16 cellular contexts compared by ENCODE assay signal in the genomic region with DNA sequence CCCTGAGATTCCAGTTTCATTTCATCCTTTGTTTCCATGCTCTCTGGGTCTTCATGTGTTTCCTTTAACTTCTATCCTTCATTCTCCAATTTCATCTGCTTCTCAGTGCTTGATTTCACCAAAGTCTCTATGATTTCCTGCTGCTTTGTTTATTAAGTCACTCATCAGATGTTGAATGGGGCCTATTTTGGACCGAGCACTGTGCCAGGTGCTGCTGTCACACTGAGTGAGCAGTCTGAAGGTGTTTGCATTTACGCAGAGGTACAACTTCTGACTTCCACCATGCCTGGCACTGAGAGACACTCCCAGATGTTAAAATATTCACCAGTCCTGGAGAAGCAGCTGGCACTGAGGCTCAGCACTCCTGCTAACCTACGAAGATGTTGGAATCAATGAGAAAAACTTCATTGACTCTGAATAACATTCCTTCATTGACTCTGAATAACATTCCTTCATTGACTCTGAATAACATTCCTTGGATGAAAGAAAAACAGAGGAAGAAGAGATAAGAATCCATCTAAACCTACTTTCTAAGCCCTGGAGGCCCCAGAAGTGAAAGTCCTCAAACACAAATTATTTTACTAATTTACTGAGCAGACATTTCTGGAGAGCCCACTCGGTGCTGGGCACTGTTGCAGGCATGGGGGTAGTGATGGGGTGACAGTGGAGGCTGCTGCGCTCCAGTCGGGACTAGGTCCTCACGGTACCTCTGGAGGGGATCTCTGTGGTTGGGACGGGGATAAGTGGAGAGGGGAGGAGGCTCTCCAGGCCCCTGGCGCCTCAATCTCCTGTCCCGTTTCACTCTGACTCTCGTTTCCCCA.
A peak's percentile ranks its signal among the peaks of the same experiment; 100 is the strongest.
DNase-seq lines count a peak whose midpoint lies in the region; TF ChIP-seq lines count a peak whose summit lies in the region.
"Had no signal": no experiment of that assay in that cellular context is flagged by ENCODE, and none has a peak within 500 bp of the region (broad histone marks: within the 10 kb centered on the region; RNA-seq: fewer than 3 reads in every experiment).

No MANE protein-coding gene starts in this region.

- H3K36me3 ChIP-seq in HUES6 (ENCODE audit: control insufficient read depth, insufficient read depth, low read length): no peaks in the 10 kb centered on the region
- no peaks in the 10 kb centered on the region for H3K36me3 ChIP-seq in endodermal cell (ENCODE audit: control insufficient read depth, insufficient read depth, low read length)
- no peaks in the 10 kb centered on the region for H3K36me3 ChIP-seq in tibial artery
- no peaks in the 10 kb centered on the region for H3K36me3 ChIP-seq in trophoblast cell (ENCODE audit: control insufficient read depth in 1 of 2, insufficient read depth in 2 of 2, low read length in 2 of 2)
- H3K36me3 ChIP-seq: BE2C had no signal

- peak overlapping the region; percentile 94 for H3K27ac Mint-ChIP-seq in endodermal cell
- no peak overlapping the region for H3K27ac Mint-ChIP-seq in activated T-cell treated with anti-CD3 and anti-CD28 coated beads, Interleukin-2, amount 50 U/mL, for 24 hours

- H3K27me3 Mint-ChIP-seq in endodermal cell (ENCODE audit: insufficient read depth): no peaks in the 10 kb centered on the region
- H3K27me3 Mint-ChIP-seq in activated T-cell treated with anti-CD3 and anti-CD28 coated beads, Interleukin-2, amount 50 U/mL, for 24 hours: peaks cover 20% of the 10 kb centered on the region

- H3K14ac ChIP-seq in trophoblast cell (ENCODE audit: low read length): no peak overlapping the region

- no peaks in the 10 kb centered on the region for H3K9me3 ChIP-seq in HUES6 (ENCODE audit: control insufficient read depth, insufficient read depth, low read depth, low read length)
- no peaks in the 10 kb centered on the region for H3K9me3 ChIP-seq in endodermal cell (ENCODE audit: control insufficient read depth, low read length)
- no peaks in the 10 kb centered on the region for H3K9me3 ChIP-seq in tibial artery
- H3K9me3 ChIP-seq in trophoblast cell (ENCODE audit: insufficient read depth, low read depth, low read length): peaks cover 2% of the 10 kb centered on the region
- H3K9me3 ChIP-seq: BE2C had no signal

- H3K27ac ChIP-seq in HUES6 (ENCODE audit: low read depth, low read length) (peak overlapping the region; percentile 91), endodermal cell (ENCODE audit: low read depth, low read length) (no peak overlapping the region), tibial artery (peak overlapping the region; percentile 0 to 36), trophoblast cell (ENCODE audit: low read depth, low read length) (no peak overlapping the region)
- H3K27ac ChIP-seq: RWPE1 had no signal

- H4K91ac ChIP-seq in trophoblast cell (ENCODE audit: low read depth, low read length): no peak overlapping the region

- no peak overlapping the region for H2AK5ac ChIP-seq in trophoblast cell (ENCODE audit: low read length)

- no peak overlapping the region for H2BK5ac ChIP-seq in trophoblast cell (ENCODE audit: low read depth, low read length, poor library complexity)

- TF ChIP-seq CTCF in endodermal cell (conservative IDR thresholded peaks at IDR 0.05) (no peak), tibial artery (IDR thresholded peaks at IDR 0.05) (no peak)

- H2BK12ac ChIP-seq in trophoblast cell (ENCODE audit: low read length): no peak overlapping the region

- no peaks in the 10 kb centered on the region for H3K27me3 ChIP-seq in HUES6 (ENCODE audit: control insufficient read depth, insufficient read depth, low read length)
- no peaks in the 10 kb centered on the region for H3K27me3 ChIP-seq in endodermal cell (ENCODE audit: control insufficient read depth, insufficient read depth, low read length, poor library complexity, severe bottlenecking)
- H3K27me3 ChIP-seq in tibial artery: no peaks in the 10 kb centered on the region
- H3K27me3 ChIP-seq in trophoblast cell (ENCODE audit: insufficient read depth, low read length): no peaks in the 10 kb centered on the region
- H3K27me3 ChIP-seq: BE2C had no signal

- no peaks in the 10 kb centered on the region for H3K79me1 ChIP-seq in trophoblast cell (ENCODE audit: low read length)

- peaks cover 2% of the 10 kb centered on the region for H3K9me3 Mint-ChIP-seq in endodermal cell
- H3K9me3 Mint-ChIP-seq in activated T-cell treated with anti-CD3 and anti-CD28 coated beads, Interleukin-2, amount 50 U/mL, for 24 hours: no peaks in the 10 kb centered on the region

- no peaks in the 10 kb centered on the region for H3K36me3 Mint-ChIP-seq in endodermal cell (ENCODE audit: low read depth)
- H3K36me3 Mint-ChIP-seq in activated T-cell treated with anti-CD3 and anti-CD28 coated beads, Interleukin-2, amount 50 U/mL, for 24 hours (ENCODE audit: low read depth): no peaks in the 10 kb centered on the region
- H3K36me3 Mint-ChIP-seq: CD4-positive, alpha-beta memory T cell had no signal

- H3K4me3 ChIP-seq in HUES6 (ENCODE audit: low read depth, low read length): peak overlapping the region; percentile 42
- no peak overlapping the region for H3K4me3 ChIP-seq in endodermal cell (ENCODE audit: low read length)
- H3K4me3 ChIP-seq in tibial artery: no peak overlapping the region
- H3K4me3 ChIP-seq in trophoblast cell (ENCODE audit: low read depth, low read length): no peak overlapping the region

- no peak overlapping the region for H4K12ac ChIP-seq in trophoblast cell (ENCODE audit: low read depth, low read length)

- H3K4me1 Mint-ChIP-seq in endodermal cell: peaks cover 7% of the 10 kb centered on the region
- H3K4me1 Mint-ChIP-seq in activated T-cell treated with anti-CD3 and anti-CD28 coated beads, Interleukin-2, amount 50 U/mL, for 24 hours (ENCODE audit: low read depth): no peaks in the 10 kb centered on the region
- H3K4me1 Mint-ChIP-seq: CD4-positive, alpha-beta memory T cell had no signal

- no peak for TF ChIP-seq POLR2A in erythroblast (IDR thresholded peaks at IDR 0.05; ENCODE audit: low read length)

- peaks cover 30% of the 10 kb centered on the region for H3K4me1 ChIP-seq in HUES6 (ENCODE audit: control insufficient read depth, insufficient read depth, low read length)
- H3K4me1 ChIP-seq in endodermal cell (ENCODE audit: control insufficient read depth, insufficient read depth, low read length): no peaks in the 10 kb centered on the region
- H3K4me1 ChIP-seq in tibial artery: peaks cover 0 to 39% (median 5%) of the 10 kb centered on the region in 4 donors
- no peaks in the 10 kb centered on the region for H3K4me1 ChIP-seq in trophoblast cell (ENCODE audit: control insufficient read depth in 1 of 2, insufficient read depth in 2 of 2, low read length in 2 of 2)
- H3K4me1 ChIP-seq: BE2C had no signal

- no peak overlapping the region for H3K4me2 ChIP-seq in trophoblast cell (ENCODE audit: low read length)

- intact Hi-C loops in tibial artery (cut with DNase I; ENCODE audit: low total_unique reads): loop anchor here (10.0 kb wide), 1 partner anchor 395 kb away; no protein-coding TSS in a partner anchor

- H3K79me2 ChIP-seq in trophoblast cell (ENCODE audit: control insufficient read depth, insufficient read depth, low read length, poor library complexity): no peaks in the 10 kb centered on the region

- H2AFZ ChIP-seq in trophoblast cell (ENCODE audit: insufficient read depth, low read length, poor library complexity): no peak overlapping the region

- DNase-seq in endodermal cell (peak; percentile 76), iPS-NIHi7 (ENCODE audit: extremely low spot score) (peak; percentile 66), tibial artery (no peak), trophoblast cell (no peak), erythroblast (lab: John Stamatoyannopoulos, UW) (no peak)
- DNase-seq in activated T-cell treated with anti-CD3 and anti-CD28 coated beads, Interleukin-2, amount 50 U/mL, for 24 hours: no peak
- DNase-seq: BE2C; CD4-positive, alpha-beta memory T cell; DND-41; GOT3; MV-4-11; NCI-H1436; NCI-H2081; NCI-H526 had no signal

- 61 to 62% methylated on average over 7 to 11 of the region's 11 CpGs for WGBS in endodermal cell (ENCODE audit: insufficient coverage in 1 of 2, insufficient read length in 1 of 2), 2 experiments
- WGBS in trophoblast cell (ENCODE audit: extremely low coverage, insufficient coverage, insufficient read length): no CpG with 5 or more reads among the region's 11 CpGs

- H4K8ac ChIP-seq in trophoblast cell (ENCODE audit: low read depth, low read length): no peak overlapping the region

- no peak overlapping the region for H3K23ac ChIP-seq in trophoblast cell (ENCODE audit: low read length)

- no peak overlapping the region for H3K4ac ChIP-seq in trophoblast cell (ENCODE audit: low read depth, low read length)

- H3K18ac ChIP-seq in trophoblast cell (ENCODE audit: low read length): no peak overlapping the region

- H3K4me3 Mint-ChIP-seq in endodermal cell: no peak overlapping the region
- no peak overlapping the region for H3K4me3 Mint-ChIP-seq in activated T-cell treated with anti-CD3 and anti-CD28 coated beads, Interleukin-2, amount 50 U/mL, for 24 hours
- H3K4me3 Mint-ChIP-seq: CD4-positive, alpha-beta memory T cell had no signal

- no peak overlapping the region for H2BK120ac ChIP-seq in trophoblast cell (ENCODE audit: insufficient read depth, low read length, poor library complexity)

- H3K9ac ChIP-seq in HUES6 (ENCODE audit: low read length): peak overlapping the region; percentile 81
- H3K9ac ChIP-seq in endodermal cell (ENCODE audit: extremely low read depth, low read length, poor library complexity, severe bottlenecking): no peak overlapping the region
- no peak overlapping the region for H3K9ac ChIP-seq in trophoblast cell (ENCODE audit: low read length)

Comparison
In these comparisons a context has a peak if more than half of its experiments do, and no peak if none do; other contexts are left out.
1. H3K27ac ChIP-seq: peak in HUES6 (single experiment) and tibial artery (2 of 2); none in endodermal cell (single experiment) and trophoblast cell (single experiment).
2. DNase-seq: peak in endodermal cell (single experiment) and iPS-NIHi7 (single experiment); none in tibial artery (0 of 2), activated T-cell treated with anti-CD3 and anti-CD28 coated beads, Interleukin-2, amount 50 U/mL, for 24 hours (single experiment), trophoblast cell (0 of 2) and erythroblast (0 of 2).